Comparison of ENCODE assay signal across 2 cellular contexts in the genomic region with DNA sequence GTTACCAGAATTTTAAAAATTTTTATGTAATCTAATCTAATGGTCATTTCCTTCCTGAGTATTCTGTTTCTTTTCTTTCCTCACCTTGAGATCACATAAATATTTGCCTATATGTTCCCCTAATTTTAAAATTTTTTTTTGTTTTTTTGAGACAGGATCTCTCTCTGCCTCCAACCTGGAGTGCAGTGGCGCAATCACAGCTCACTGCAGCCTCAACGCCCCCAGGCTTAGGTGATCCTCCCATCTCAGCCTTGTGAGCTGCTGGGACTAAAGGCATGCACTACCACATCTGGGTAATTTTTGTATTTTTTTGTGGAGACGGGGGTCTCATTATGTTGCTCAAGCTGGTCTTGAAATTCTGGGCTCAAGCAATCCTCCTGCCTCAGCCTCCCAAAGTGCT.
TF ChIP-seq lines count a peak whose summit lies in the region.

No MANE protein-coding gene starts in this region.

TF ChIP-seq in IMR-90, 13 proteins besides CTCF, POLR2A, EP300 and RAD21:
- no peak for TF ChIP-seq BHLHE40 (IDR thresholded peaks at IDR 0.05; ENCODE audit: low read depth, low read length)
- TF ChIP-seq MAFK (IDR thresholded peaks at IDR 0.05; ENCODE audit: low read depth, low read length) = no peak
- TF ChIP-seq, protein P1, sequence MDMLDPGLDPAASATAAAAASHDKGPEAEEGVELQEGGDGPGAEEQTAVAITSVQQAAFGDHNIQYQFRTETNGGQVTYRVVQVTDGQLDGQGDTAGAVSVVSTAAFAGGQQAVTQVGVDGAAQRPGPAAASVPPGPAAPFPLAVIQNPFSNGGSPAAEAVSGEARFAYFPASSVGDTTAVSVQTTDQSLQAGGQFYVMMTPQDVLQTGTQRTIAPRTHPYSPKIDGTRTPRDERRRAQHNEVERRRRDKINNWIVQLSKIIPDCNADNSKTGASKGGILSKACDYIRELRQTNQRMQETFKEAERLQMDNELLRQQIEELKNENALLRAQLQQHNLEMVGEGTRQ (IDR thresholded peaks at IDR 0.05; ENCODE audit: low read depth, low read length) = no peak
- peak; percentile 32; the same call in 1 of the 2 replicates for TF ChIP-seq CEBPB (IDR thresholded peaks at IDR 0.05; ENCODE audit: low read depth, low read length)
TF ChIP-seq in IMR-90: peak in this region for 1.

TF ChIP-seq in K562, 482 proteins besides CTCF, POLR2A, EP300 and RAD21:
- TF ChIP-seq CEBPB (tag; IDR thresholded peaks at IDR 0.05) (peak; percentile 39; the same call in 1 of the 2 replicates), RBM39 (optimal IDR thresholded peaks at IDR 0.05; ENCODE audit: low read depth, low read length) (no peak)
